In genomic region chr6:147117580-147117979, GRCh38 we compare ENCODE assay signal across 19 cellular contexts.
DNase-seq lines count a peak whose midpoint lies in the region; ATAC-seq, FAIRE-seq and TF ChIP-seq lines count a peak whose summit lies in the region.
"Had no signal": no experiment of that assay in that cellular context is flagged by ENCODE, and none has a peak within 500 bp of the region (broad histone marks: within the 10 kb centered on the region; RNA-seq: fewer than 3 reads in every experiment).

No MANE protein-coding gene starts in this region.

- TF ChIP-seq POLR2A in breast epithelium (IDR thresholded peaks at IDR 0.05) (no peak), K562 (conservative IDR thresholded peaks at IDR 0.05) (no peak)

- H3K36me3 Mint-ChIP-seq in MCF 10A (ENCODE audit: insufficient read depth, unreplicated experiment) = no peaks in the 10 kb centered on the region
- H3K36me3 Mint-ChIP-seq in stimulated activated memory B cell treated with anti-CD40 and anti-IgM and Interleukin-4, amounts not matched to agents 10 μg/mL and 1 μg/mL and 100 μg/mL, for 72 hours = peaks cover 5% of the 10 kb centered on the region
- H3K36me3 Mint-ChIP-seq: brain had no signal

- H3K4me3 Mint-ChIP-seq in MCF 10A (ENCODE audit: unreplicated experiment) = no peak overlapping the region
- H3K4me3 Mint-ChIP-seq in stimulated activated memory B cell treated with anti-CD40 and anti-IgM and Interleukin-4, amounts not matched to agents 10 μg/mL and 1 μg/mL and 100 μg/mL, for 72 hours = no peak overlapping the region
- H3K4me3 Mint-ChIP-seq: endodermal cell, naive B cell had no signal

- H3K9me3 Mint-ChIP-seq in MCF 10A (ENCODE audit: unreplicated experiment) = no peaks in the 10 kb centered on the region
- peaks cover 3% of the 10 kb centered on the region for H3K9me3 Mint-ChIP-seq in stimulated activated memory B cell treated with anti-CD40 and anti-IgM and Interleukin-4, amounts not matched to agents 10 μg/mL and 1 μg/mL and 100 μg/mL, for 72 hours
- H3K9me3 Mint-ChIP-seq: endodermal cell had no signal

- H3K4me1 Mint-ChIP-seq in MCF 10A (ENCODE audit: insufficient read depth, unreplicated experiment) = no peaks in the 10 kb centered on the region
- no peaks in the 10 kb centered on the region for H3K4me1 Mint-ChIP-seq in stimulated activated memory B cell treated with anti-CD40 and anti-IgM and Interleukin-4, amounts not matched to agents 10 μg/mL and 1 μg/mL and 100 μg/mL, for 72 hours
- H3K4me1 Mint-ChIP-seq: IgD-negative memory B cell, naive B cell had no signal

- BruUV-seq in MCF 10A (replicated peaks; lab: Mats Ljungman, UMichigan) = no TSS peak
- no TSS peak for BruUV-seq in K562 (replicated peaks; lab: Mats Ljungman, UMichigan)

- intact Hi-C loops in breast epithelium (cut with DNase I; ENCODE audit: low total_unique reads) = no loop called here
- intact Hi-C loops in MCF 10A (cut with micrococcal nuclease) = no loop called here
- intact Hi-C loops in K562 (cut with micrococcal nuclease) = no loop called here
- intact Hi-C loops in left colon (cut with DNase I, micrococcal nuclease) = no loop called here

- no peaks in the 10 kb centered on the region for H3K79me2 ChIP-seq in K562 (ENCODE audit: control insufficient read depth, insufficient read depth, low read length)

- no peak overlapping the region for H3K27ac ChIP-seq in breast epithelium
- H3K27ac ChIP-seq in K562 (ENCODE audit: extremely low read depth, low read depth, low read length) = no peak overlapping the region
- H3K27ac ChIP-seq in thoracic aorta = no peak overlapping the region
- H3K27ac ChIP-seq: upper lobe of right lung, VCaP had no signal

- H3K27me3 Mint-ChIP-seq in MCF 10A (ENCODE audit: insufficient read depth, unreplicated experiment) = no peaks in the 10 kb centered on the region
- H3K27me3 Mint-ChIP-seq in stimulated activated memory B cell treated with anti-CD40 and anti-IgM and Interleukin-4, amounts not matched to agents 10 μg/mL and 1 μg/mL and 100 μg/mL, for 72 hours = no peaks in the 10 kb centered on the region
- H3K27me3 Mint-ChIP-seq: brain had no signal

- in situ Hi-C loops in K562 (cut with MboI) = no loop called here

- CTCF ChIA-PET in MCF 10A (lab: Yijun Ruan, JAX) = interaction anchor here (0.7 kb wide), 1 partner anchor 228 kb away, joined by 4 read pairs; no protein-coding TSS in a partner anchor
- CTCF ChIA-PET in K562 (lab: Yijun Ruan, JAX; ENCODE audit: low intra/inter-chr PET ratio) = no interaction called here

- peak overlapping the region in 2 of 3 donors; percentile 8 to 23 for H3K4me3 ChIP-seq in breast epithelium
- no peak overlapping the region for H3K4me3 ChIP-seq in K562
- peak overlapping the region; percentile 38 for H3K4me3 ChIP-seq in thoracic aorta
- H3K4me3 ChIP-seq: upper lobe of right lung had no signal

- TF ChIP-seq CTCF in breast epithelium (IDR thresholded peaks at IDR 0.05) = no peak
- TF ChIP-seq CTCF in MCF 10A (IDR thresholded peaks at IDR 0.05; ENCODE audit: unreplicated experiment) = no peak
- TF ChIP-seq CTCF in K562 (IDR thresholded peaks at IDR 0.05 in 2 of 3, conservative IDR thresholded peaks at IDR 0.05 in 1 of 3; ENCODE audit: insufficient read depth in 2 of 3, low read depth in 1 of 3, low read length in 3 of 3) = no peak
- TF ChIP-seq CTCF in thoracic aorta (IDR thresholded peaks at IDR 0.05) = no peak

- H3K4me2 ChIP-seq in K562 (ENCODE audit: insufficient read depth, low read length) = no peak overlapping the region

- WGBS in K562 (ENCODE audit: insufficient coverage, low coverage, missing lambda C conversion rate) = 51% methylated on average over 4 of the region's 4 CpGs

- no peak overlapping the region for H3K9ac ChIP-seq in K562 (ENCODE audit: insufficient read depth in 1 of 2, low read depth in 2 of 2, low read length in 2 of 2)

- no peak for TF ChIP-seq RAD21 in K562 (CRISPR knock-in tag; conservative IDR thresholded peaks at IDR 0.05 in 1 of 2, IDR thresholded peaks at IDR 0.05 in 1 of 2)

- H3K9me3 ChIP-seq in breast epithelium (no peaks in the 10 kb centered on the region), K562 (replicated peaks; ENCODE audit: control insufficient read depth, insufficient read depth, low read depth, low read length) (no peaks in the 10 kb centered on the region), thoracic aorta (no peaks in the 10 kb centered on the region)
- H3K9me3 ChIP-seq: upper lobe of right lung had no signal

- DNase-seq in breast epithelium (ENCODE audit: low spot score in 2 of 2) (no peak), MCF 10A (ENCODE audit: unreplicated experiment) (no peak), K562 (ENCODE audit: extremely low read depth in 1 of 4, low spot score in 3 of 4) (no peak), left colon (no peak), thoracic aorta (ENCODE audit: low spot score) (no peak), T-helper 9 cell (no peak)
- DNase-seq: activated gamma-delta T cell, endodermal cell, glutamatergic neuron, islet precursor cell, naive B cell, NCI-H1417, upper lobe of right lung had no signal

- H3K27me3 ChIP-seq in breast epithelium (no peaks in the 10 kb centered on the region), K562 (ENCODE audit: control insufficient read depth in 2 of 2, insufficient read depth in 2 of 2, low read length in 2 of 2) (no peaks in the 10 kb centered on the region), thoracic aorta (replicated peaks; ENCODE audit: insufficient read depth) (no peaks in the 10 kb centered on the region)
- H3K27me3 ChIP-seq: upper lobe of right lung had no signal

- FAIRE-seq in K562 (lab: Jason Lieb, UNC) = no peak
- FAIRE-seq: GM18507 had no signal

- H4K20me1 ChIP-seq in K562 (replicated peaks; ENCODE audit: control insufficient read depth, insufficient read depth, low read length) = no peaks in the 10 kb centered on the region

- H3K36me3 ChIP-seq in breast epithelium = no peaks in the 10 kb centered on the region
- no peaks in the 10 kb centered on the region for H3K36me3 ChIP-seq in K562 (ENCODE audit: control insufficient read depth, insufficient read depth, low read length)
- no peaks in the 10 kb centered on the region for H3K36me3 ChIP-seq in thoracic aorta
- H3K36me3 ChIP-seq: upper lobe of right lung had no signal

- no peak overlapping the region for H3K27ac Mint-ChIP-seq in MCF 10A (ENCODE audit: low read depth, unreplicated experiment)
- no peak overlapping the region for H3K27ac Mint-ChIP-seq in stimulated activated memory B cell treated with anti-CD40 and anti-IgM and Interleukin-4, amounts not matched to agents 10 μg/mL and 1 μg/mL and 100 μg/mL, for 72 hours
- H3K27ac Mint-ChIP-seq: endodermal cell, IgD-negative memory B cell, naive B cell had no signal

- H3K4me1 ChIP-seq in breast epithelium = no peaks in the 10 kb centered on the region
- no peaks in the 10 kb centered on the region for H3K4me1 ChIP-seq in K562 (replicated peaks in 1 of 2; ENCODE audit: control insufficient read depth in 2 of 2, insufficient read depth in 2 of 2, low read length in 2 of 2)
- H3K4me1 ChIP-seq in thoracic aorta (ENCODE audit: control insufficient read depth in 1 of 2, low read depth in 2 of 2) = peaks cover 0 to 2% of the 10 kb centered on the region in 2 donors
- H3K4me1 ChIP-seq: upper lobe of right lung had no signal

- peak overlapping the region; percentile 53 for H2AFZ ChIP-seq in K562 (ENCODE audit: low read depth, low read length)

- H3K9me1 ChIP-seq in K562 (ENCODE audit: control insufficient read depth, insufficient read depth, low read length) = no peaks in the 10 kb centered on the region

- no peak for TF ChIP-seq EP300 in K562 (IDR thresholded peaks at IDR 0.05; ENCODE audit: low read length)

- ATAC-seq in K562 (no peak), left colon (peak; percentile 83), thoracic aorta (ENCODE audit: insufficient number of reproducible peaks, low FRiP score, low read depth) (no peak), HG03460 (IDR thresholded peaks at IDR 0.05; ENCODE audit: unreplicated experiment) (no peak)
- no peak for ATAC-seq in stimulated activated memory B cell treated with anti-CD40 and anti-IgM and Interleukin-4, amounts not matched to agents 10 μg/mL and 1 μg/mL and 100 μg/mL, for 72 hours
- ATAC-seq: upper lobe of right lung had no signal

- POLR2A ChIA-PET in MCF 10A (lab: Yijun Ruan, JAX) = interaction anchor here (0.5 kb wide), 1 partner anchor 99 kb away, joined by 3 read pairs; no protein-coding TSS in a partner anchor
- POLR2A ChIA-PET in K562 (lab: Yijun Ruan, JAX) = interaction anchor here (0.7 to 1.0 kb wide), 2 partner anchors 8 to 60 kb away, joined by 4 read pairs; no protein-coding TSS in a partner anchor

TF ChIP-seq in K562, 482 proteins besides CTCF, POLR2A, EP300 and RAD21 (continues in another document):
- TF ChIP-seq, protein P1, sequence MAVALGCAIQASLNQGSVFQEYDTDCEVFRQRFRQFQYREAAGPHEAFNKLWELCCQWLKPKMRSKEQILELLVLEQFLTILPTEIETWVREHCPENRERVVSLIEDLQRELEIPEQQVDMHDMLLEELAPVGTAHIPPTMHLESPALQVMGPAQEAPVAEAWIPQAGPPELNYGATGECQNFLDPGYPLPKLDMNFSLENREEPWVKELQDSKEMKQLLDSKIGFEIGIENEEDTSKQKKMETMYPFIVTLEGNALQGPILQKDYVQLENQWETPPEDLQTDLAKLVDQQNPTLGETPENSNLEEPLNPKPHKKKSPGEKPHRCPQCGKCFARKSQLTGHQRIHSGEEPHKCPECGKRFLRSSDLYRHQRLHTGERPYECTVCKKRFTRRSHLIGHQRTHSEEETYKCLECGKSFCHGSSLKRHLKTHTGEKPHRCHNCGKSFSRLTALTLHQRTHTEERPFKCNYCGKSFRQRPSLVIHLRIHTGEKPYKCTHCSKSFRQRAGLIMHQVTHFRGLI (CRISPR knock-in tag; IDR thresholded peaks at IDR 0.05) = no peak
- TF ChIP-seq ZNF695 (CRISPR knock-in tag; IDR thresholded peaks at IDR 0.05) = no peak
- TF ChIP-seq, protein P2, sequence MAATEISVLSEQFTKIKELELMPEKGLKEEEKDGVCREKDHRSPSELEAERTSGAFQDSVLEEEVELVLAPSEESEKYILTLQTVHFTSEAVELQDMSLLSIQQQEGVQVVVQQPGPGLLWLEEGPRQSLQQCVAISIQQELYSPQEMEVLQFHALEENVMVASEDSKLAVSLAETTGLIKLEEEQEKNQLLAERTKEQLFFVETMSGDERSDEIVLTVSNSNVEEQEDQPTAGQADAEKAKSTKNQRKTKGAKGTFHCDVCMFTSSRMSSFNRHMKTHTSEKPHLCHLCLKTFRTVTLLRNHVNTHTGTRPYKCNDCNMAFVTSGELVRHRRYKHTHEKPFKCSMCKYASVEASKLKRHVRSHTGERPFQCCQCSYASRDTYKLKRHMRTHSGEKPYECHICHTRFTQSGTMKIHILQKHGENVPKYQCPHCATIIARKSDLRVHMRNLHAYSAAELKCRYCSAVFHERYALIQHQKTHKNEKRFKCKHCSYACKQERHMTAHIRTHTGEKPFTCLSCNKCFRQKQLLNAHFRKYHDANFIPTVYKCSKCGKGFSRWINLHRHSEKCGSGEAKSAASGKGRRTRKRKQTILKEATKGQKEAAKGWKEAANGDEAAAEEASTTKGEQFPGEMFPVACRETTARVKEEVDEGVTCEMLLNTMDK (IDR thresholded peaks at IDR 0.05; ENCODE audit: borderline replicate concordance, insufficient read depth, low read depth, low read length, poor library complexity, severe bottlenecking) = no peak
- TF ChIP-seq ZNF24 (IDR thresholded peaks at IDR 0.05) = no peak
- TF ChIP-seq RBBP5 (IDR thresholded peaks at IDR 0.05; ENCODE audit: borderline replicate concordance, insufficient read depth, low read length, poor library complexity, severe bottlenecking) = no peak
